In genomic region chr18:50610349-50610748, GRCh38 we compare ENCODE assay signal across 3 cellular contexts.
TF ChIP-seq lines count a peak whose summit lies in the region.

No MANE protein-coding gene starts in this region.

TF ChIP-seq in SK-N-SH, 30 proteins besides CTCF, POLR2A, EP300 and RAD21 (continued from another document):
- TF ChIP-seq PBX3 (IDR thresholded peaks at IDR 0.05) (no peak), SIN3A (IDR thresholded peaks at IDR 0.05; ENCODE audit: borderline replicate concordance, low read depth, low read length) (no peak), SMC3 (IDR thresholded peaks at IDR 0.05; ENCODE audit: low read depth, low read length) (no peak), EZH2phosphoT487 (IDR thresholded peaks at IDR 0.05; ENCODE audit: borderline replicate concordance, low read depth) (no peak), NFIC (IDR thresholded peaks at IDR 0.05; ENCODE audit: borderline replicate concordance) (no peak), TAF1 (IDR thresholded peaks at IDR 0.05; ENCODE audit: borderline replicate concordance, low read depth, low read length) (no peak), REST (IDR thresholded peaks at IDR 0.05; ENCODE audit: low read depth, low read length) (no peak), USF2 (IDR thresholded peaks at IDR 0.05; ENCODE audit: borderline replicate concordance, low read depth, low read length) (no peak)
TF ChIP-seq in SK-N-SH: peak in this region for 0.

TF ChIP-seq in SK-N-SH treated with all-trans-retinoic acid at 6 μM for 48 hours, 23 proteins besides CTCF, POLR2A, EP300 and RAD21 (continued from another document):
- TF ChIP-seq ZNF8 (CRISPR knock-in tag; IDR thresholded peaks at IDR 0.05) (no peak), TSHZ2 (CRISPR knock-in tag; IDR thresholded peaks at IDR 0.05) (no peak), PPARA (CRISPR knock-in tag; IDR thresholded peaks at IDR 0.05; ENCODE audit: borderline replicate concordance) (no peak), POU6F1 (CRISPR knock-in tag; IDR thresholded peaks at IDR 0.05; ENCODE audit: borderline replicate concordance, low read depth) (no peak), ARNTL (CRISPR knock-in tag; IDR thresholded peaks at IDR 0.05; ENCODE audit: borderline replicate concordance, low read depth) (no peak), ZFP3 (CRISPR knock-in tag; IDR thresholded peaks at IDR 0.05) (no peak)

TF ChIP-seq in Ishikawa, 13 proteins besides CTCF, POLR2A, EP300 and RAD21 (continued from another document):
- no peak for TF ChIP-seq REST (IDR thresholded peaks at IDR 0.05; ENCODE audit: low read depth)
- no peak for TF ChIP-seq EGR1 (IDR thresholded peaks at IDR 0.05)
